Comparison of ENCODE assay signal across 8 cellular contexts in genomic region chr16:11670171-11671131, GRCh38. TPM values are rescaled to one million over a fixed set of nuclear protein-coding genes. Genes with fewer than 3 reads are reported as not detected.
A peak's percentile ranks its signal among the peaks of the same experiment; 100 is the strongest.
DNase-seq lines count a peak whose midpoint lies in the region; ATAC-seq and TF ChIP-seq lines count a peak whose summit lies in the region.

No MANE protein-coding gene starts in this region.

- 62% methylated on average over 12 of the region's 27 CpGs for WGBS in suprapubic skin

- peaks cover 2% of the 10 kb centered on the region for H3K27me3 ChIP-seq in iPS-15b (ENCODE audit: control insufficient read depth, insufficient read depth, low read length)
- H3K27me3 ChIP-seq in suprapubic skin, result no peaks in the 10 kb centered on the region

- no peaks in the 10 kb centered on the region for H3K36me3 Mint-ChIP-seq in T-helper 2 cell treated with Interferon-gamma antibody and Interleukin-4, amounts not matched to agents 5 μg/mL and 100 μg/mL, for 36 hours (ENCODE audit: low read depth)

- peak overlapping the region; percentile 39 for H3K9ac ChIP-seq in iPS-15b (ENCODE audit: low read depth, low read length)

- H3K27ac ChIP-seq in suprapubic skin, result peak overlapping the region; percentile 84

- peak overlapping the region; percentile 80 for H3K4me3 Mint-ChIP-seq in T-helper 2 cell treated with Interferon-gamma antibody and Interleukin-4, amounts not matched to agents 5 μg/mL and 100 μg/mL, for 36 hours

- peaks cover 10% of the 10 kb centered on the region for H3K36me3 ChIP-seq in iPS-15b (ENCODE audit: control insufficient read depth, insufficient read depth, low read length)
- H3K36me3 ChIP-seq in suprapubic skin, result no peaks in the 10 kb centered on the region

- peak; percentile 18 to 31 for ATAC-seq in activated CD4-positive, CD25-positive, alpha-beta regulatory T cell treated with anti-CD3 and anti-CD28 coated beads, Interleukin-2, amount 50 U/mL, for 24 hours

- TF ChIP-seq CTCF in suprapubic skin (IDR thresholded peaks at IDR 0.05), result no peak

- H3K27ac Mint-ChIP-seq in T-helper 2 cell treated with Interferon-gamma antibody and Interleukin-4, amounts not matched to agents 5 μg/mL and 100 μg/mL, for 36 hours, result peak overlapping the region; percentile 86

- H3K9me3 Mint-ChIP-seq in T-helper 2 cell treated with Interferon-gamma antibody and Interleukin-4, amounts not matched to agents 5 μg/mL and 100 μg/mL, for 36 hours, result no peaks in the 10 kb centered on the region

- TF ChIP-seq EP300 in suprapubic skin (IDR thresholded peaks at IDR 0.05), result no peak

- DNase-seq in activated CD4-positive, CD25-positive, alpha-beta regulatory T cell (lab: John Stamatoyannopoulos, UW), result no peak
- peak; percentile 26 for DNase-seq in T-helper 2 cell treated with Interferon-gamma antibody and Interleukin-4, amounts not matched to agents 5 μg/mL and 100 μg/mL, for 36 hours (ENCODE audit: low spot score)
- no peak for DNase-seq in suprapubic skin (ENCODE audit: low spot score in 2 of 2)
- no peak for DNase-seq in NCI-H2029 treated with DMSO at 0.1 percent for 48 hours (lab: John Stamatoyannopoulos, UW)
- no peak for DNase-seq in SKM-1 treated with dmso at 0.1 percent for 144 hours (lab: John Stamatoyannopoulos, UW; ENCODE audit: unreplicated experiment)
- DNase-seq in NCI-H1417 (lab: John Stamatoyannopoulos, UW), result no peak

- no peak for TF ChIP-seq POLR2A in suprapubic skin (IDR thresholded peaks at IDR 0.05)

- H3K4me1 Mint-ChIP-seq in T-helper 2 cell treated with Interferon-gamma antibody and Interleukin-4, amounts not matched to agents 5 μg/mL and 100 μg/mL, for 36 hours (ENCODE audit: low read depth), result peaks cover 46% of the 10 kb centered on the region

- no peaks in the 10 kb centered on the region for H3K27me3 Mint-ChIP-seq in T-helper 2 cell treated with Interferon-gamma antibody and Interleukin-4, amounts not matched to agents 5 μg/mL and 100 μg/mL, for 36 hours (ENCODE audit: low read depth)

- H3K4me1 ChIP-seq in iPS-15b (ENCODE audit: control insufficient read depth, insufficient read depth, low read length), result peaks cover 13% of the 10 kb centered on the region
- peaks cover 76% of the 10 kb centered on the region for H3K4me1 ChIP-seq in suprapubic skin

- peak overlapping the region; percentile 69 for H3K4me3 ChIP-seq in iPS-15b (ENCODE audit: low read depth, low read length)
- peak overlapping the region; percentile 95 for H3K4me3 ChIP-seq in suprapubic skin

- H3K9me3 ChIP-seq in iPS-15b (ENCODE audit: control insufficient read depth, insufficient read depth, low read length), result no peaks in the 10 kb centered on the region
- no peaks in the 10 kb centered on the region for H3K9me3 ChIP-seq in suprapubic skin

RNA-seq across cellular contexts. Expression of gene SNN, which starts 2.2 kb away (rescaled TPM):
- total RNA-seq in suprapubic skin, result 10 to 100 TPM; 17.0 to 32.7 (median 24.6) TPM
